8 cellular contexts compared by ENCODE assay signal in genomic region chr11:117822031-117822521, GRCh38. TPM values are rescaled to one million over a fixed set of nuclear protein-coding genes. Genes with fewer than 3 reads are reported as not detected.
DNase-seq lines count a peak whose midpoint lies in the region; ATAC-seq and TF ChIP-seq lines count a peak whose summit lies in the region.

No MANE protein-coding gene starts in this region.

- H3K4me1 Mint-ChIP-seq in T-helper 17 cell = peaks cover 33% of the 10 kb centered on the region
- H3K4me1 Mint-ChIP-seq in naive B cell = peaks cover 32 to 53% (median 33%) of the 10 kb centered on the region in 3 donors

- H3K27ac Mint-ChIP-seq in T-helper 17 cell (peak overlapping the region; percentile 88), naive B cell (peak overlapping the region in 2 of 6 donors; percentile 19 to 88)

- TF ChIP-seq CTCF in AG09309 (IDR thresholded peaks at IDR 0.05; ENCODE audit: control insufficient read depth, insufficient read depth, low read depth, low read length, missing control alignments) (peak; percentile 47), GM13976 (IDR thresholded peaks at IDR 0.05; ENCODE audit: borderline replicate concordance, control extremely low read depth, extremely low read depth, insufficient read depth, missing control alignments) (peak; percentile 59), choroid plexus epithelial cell (conservative IDR thresholded peaks at IDR 0.05; ENCODE audit: low read depth, low read length) (peak; percentile 83)

- DNase-seq in AG09309 (ENCODE audit: low read depth) (no peak), GM13976 (ENCODE audit: low spot score) (peak; percentile 71), T-helper 17 cell (peak in 1 of 3 donors; percentile 34), choroid plexus epithelial cell (ENCODE audit: low read depth) (peak; percentile 46), naive B cell (peak; percentile 40), NCI-H1694 treated with DMSO at 0.1 percent for 48 hours (lab: John Stamatoyannopoulos, UW) (no peak), dedifferentiated amniotic fluid mesenchymal stem cell (ENCODE audit: extremely low spot score) (no peak), islet precursor cell (no peak)

- H3K4me3 Mint-ChIP-seq in T-helper 17 cell = no peak overlapping the region
- H3K4me3 Mint-ChIP-seq in naive B cell = no peak overlapping the region

- ATAC-seq in T-helper 17 cell = peak; percentile 38
- peak; percentile 17 to 35 for ATAC-seq in naive B cell (ENCODE audit: low read depth in 2 of 2)

- H3K4me3 ChIP-seq in AG09309 (ENCODE audit: control insufficient read depth, low read depth, low read length) = no peak overlapping the region
- no peak overlapping the region for H3K4me3 ChIP-seq in choroid plexus epithelial cell (ENCODE audit: low read depth, low read length)

- H3K9me3 Mint-ChIP-seq in naive B cell = no peaks in the 10 kb centered on the region

- no peaks in the 10 kb centered on the region for H3K27me3 Mint-ChIP-seq in T-helper 17 cell
- H3K27me3 Mint-ChIP-seq in naive B cell = peaks cover 39 to 44% (median 42%) of the 10 kb centered on the region in 3 donors

- H3K9me3 ChIP-seq in T-helper 17 cell (ENCODE audit: control insufficient read depth, low read length, poor library complexity, severe bottlenecking) = no peaks in the 10 kb centered on the region

- in situ Hi-C loops in GM13976 (cut with MboI; ENCODE audit: low sequenced_read_pairs, unreplicated experiment) = no loop called here

- H3K36me3 Mint-ChIP-seq in T-helper 17 cell (ENCODE audit: low read depth) (no peaks in the 10 kb centered on the region), naive B cell (no peaks in the 10 kb centered on the region)

RNA-seq across cellular contexts. Expression of gene FXYD2, which starts 2.5 kb away (rescaled TPM):
- total RNA-seq in T-helper 17 cell = 1 to 10 TPM in 1 of 2 donors, not detected in 1; 1.3 TPM
- 1 to 10 TPM in 1 of 6 donors, under 1 TPM in 2, not detected in 3; 0.74 to 4.0 (median 0.75) TPM for polyA plus RNA-seq in naive B cell (ENCODE audit: low read depth in 6 of 6)

RNA-seq across cellular contexts. Expression of gene DSCAML1, which starts 25.1 kb away (rescaled TPM):
- under 1 TPM; 0.21 to 0.92 TPM for total RNA-seq in T-helper 17 cell
- polyA plus RNA-seq in naive B cell (ENCODE audit: low read depth in 6 of 6) = under 1 TPM in 3 of 6 donors, not detected in 3; 0.03 to 0.25 (median 0.11) TPM

RNA-seq across cellular contexts. Expression of gene FXYD6, which starts 54.4 kb away (rescaled TPM):
- total RNA-seq in T-helper 17 cell = under 1 TPM in 1 of 2 donors, not detected in 1; 0.62 TPM
- not detected for polyA plus RNA-seq in naive B cell (ENCODE audit: low read depth in 6 of 6)

Comparison
In these comparisons a context has a peak if more than half of its experiments do, and no peak if none do; other contexts are left out.
1. DNase-seq: peak in GM13976 (single experiment), choroid plexus epithelial cell (single experiment) and naive B cell (single experiment); none in AG09309 (single experiment), NCI-H1694 treated with DMSO at 0.1 percent for 48 hours (single experiment), dedifferentiated amniotic fluid mesenchymal stem cell (single experiment) and islet precursor cell (single experiment).
2. Peak in every context shown above with its lines, with median percentiles within 50 percentile points of each other: CTCF ChIP-seq.